In genomic region chr1:108663074-108663473, GRCh38 we compare ENCODE assay signal across 20 cellular contexts. TPM values are rescaled to one million over a fixed set of nuclear protein-coding genes. Genes with fewer than 3 reads are reported as not detected.
DNase-seq lines count a peak whose midpoint lies in the region; ATAC-seq and TF ChIP-seq lines count a peak whose summit lies in the region.
"Had no signal": no experiment of that assay in that cellular context is flagged by ENCODE, and none has a peak within 500 bp of the region (broad histone marks: within the 10 kb centered on the region; RNA-seq: fewer than 3 reads in every experiment).

No MANE protein-coding gene starts in this region.

- peaks cover 46% of the 10 kb centered on the region for H3K79me2 ChIP-seq in Loucy (ENCODE audit: insufficient read depth, low read length)

- peak overlapping the region in 1 of 2 donors; percentile 35 for H3K4me3 Mint-ChIP-seq in activated T-cell treated with anti-CD3 and anti-CD28 coated beads, Interleukin-2, amount 50 U/mL, for 72 hours
- H3K4me3 Mint-ChIP-seq in activated T-helper 17 cell treated with anti-CD3 and anti-CD28 coated beads, Interleukin-2, amount 50 U/mL, for 72 hours = peak overlapping the region; percentile 81
- peak overlapping the region in 8 of 10 donors; percentile 2 to 89 (median 45) for H3K4me3 Mint-ChIP-seq in naive thymus-derived CD4-positive, alpha-beta T cell
- no peak overlapping the region for H3K4me3 Mint-ChIP-seq in glutamatergic neuron (ENCODE audit: unreplicated experiment)
- H3K4me3 Mint-ChIP-seq: memory B cell had no signal

- no peak overlapping the region for H3K27ac ChIP-seq in naive thymus-derived CD4-positive, alpha-beta T cell (ENCODE audit: low read depth, low read length)
- H3K27ac ChIP-seq: adrenal gland, cardiac muscle cell had no signal

- H3K27me3 Mint-ChIP-seq in activated T-cell treated with anti-CD3 and anti-CD28 coated beads, Interleukin-2, amount 50 U/mL, for 72 hours (ENCODE audit: low read depth) = no peaks in the 10 kb centered on the region
- no peaks in the 10 kb centered on the region for H3K27me3 Mint-ChIP-seq in activated T-helper 17 cell treated with anti-CD3 and anti-CD28 coated beads, Interleukin-2, amount 50 U/mL, for 72 hours
- H3K27me3 Mint-ChIP-seq in naive thymus-derived CD4-positive, alpha-beta T cell = no peaks in the 10 kb centered on the region
- no peaks in the 10 kb centered on the region for H3K27me3 Mint-ChIP-seq in glutamatergic neuron (ENCODE audit: unreplicated experiment)
- H3K27me3 Mint-ChIP-seq: memory B cell had no signal

- H3K9me3 ChIP-seq in Loucy (ENCODE audit: insufficient read depth, low read depth, low read length) = no peaks in the 10 kb centered on the region
- no peaks in the 10 kb centered on the region for H3K9me3 ChIP-seq in naive thymus-derived CD4-positive, alpha-beta T cell (ENCODE audit: control insufficient read depth in 2 of 3, low read length in 3 of 3)
- H3K9me3 ChIP-seq: adrenal gland had no signal

- CTCF ChIA-PET in naive thymus-derived CD4-positive, alpha-beta T cell (lab: Charles Lee) = interaction anchor here (1.4 kb wide), 1 partner anchor 18 kb away, joined by 5 read pairs; no protein-coding TSS in a partner anchor

- H3K27ac Mint-ChIP-seq in activated T-cell treated with anti-CD3 and anti-CD28 coated beads, Interleukin-2, amount 50 U/mL, for 72 hours = peak overlapping the region; percentile 16
- peak overlapping the region; percentile 34 for H3K27ac Mint-ChIP-seq in activated T-helper 17 cell treated with anti-CD3 and anti-CD28 coated beads, Interleukin-2, amount 50 U/mL, for 72 hours
- H3K27ac Mint-ChIP-seq in naive thymus-derived CD4-positive, alpha-beta T cell = peak overlapping the region; percentile 4 to 97 (median 93)
- H3K27ac Mint-ChIP-seq in glutamatergic neuron (ENCODE audit: unreplicated experiment) = no peak overlapping the region
- H3K27ac Mint-ChIP-seq: memory B cell had no signal

- ATAC-seq in activated T-cell treated with anti-CD3 and anti-CD28 coated beads, Interleukin-2, amount 50 U/mL, for 72 hours (replicated peaks in 1 of 2) = no peak
- ATAC-seq in activated T-helper 17 cell treated with anti-CD3 and anti-CD28 coated beads, Interleukin-2, amount 50 U/mL, for 72 hours (replicated peaks) = no peak
- no peak for ATAC-seq in naive thymus-derived CD4-positive, alpha-beta T cell
- ATAC-seq in HG03139 (IDR thresholded peaks at IDR 0.05; ENCODE audit: unreplicated experiment) (no peak), HG02798 (IDR thresholded peaks at IDR 0.05; ENCODE audit: poor library complexity, unreplicated experiment) (no peak)
- ATAC-seq: esophagus mucosa, HCT116 had no signal

- peaks cover 35% of the 10 kb centered on the region for H3K4me1 Mint-ChIP-seq in activated T-cell treated with anti-CD3 and anti-CD28 coated beads, Interleukin-2, amount 50 U/mL, for 72 hours (ENCODE audit: low read depth)
- H3K4me1 Mint-ChIP-seq in activated T-helper 17 cell treated with anti-CD3 and anti-CD28 coated beads, Interleukin-2, amount 50 U/mL, for 72 hours = peaks cover 10% of the 10 kb centered on the region
- H3K4me1 Mint-ChIP-seq in naive thymus-derived CD4-positive, alpha-beta T cell = peaks cover 11 to 39% (median 31%) of the 10 kb centered on the region in 7 donors
- H3K4me1 Mint-ChIP-seq in glutamatergic neuron (ENCODE audit: low read depth, unreplicated experiment) = peaks cover 8% of the 10 kb centered on the region
- H3K4me1 Mint-ChIP-seq: memory B cell had no signal

- no peaks in the 10 kb centered on the region for H3K9me2 ChIP-seq in Loucy (replicated peaks; ENCODE audit: low read depth, low read length)

- H3K4me2 ChIP-seq in Loucy (ENCODE audit: low read depth, low read length, poor library complexity, severe bottlenecking) = peak overlapping the region; percentile 86

- peak overlapping the region; percentile 99 for H3K9ac ChIP-seq in Loucy (ENCODE audit: low read depth, low read length, poor library complexity, severe bottlenecking)

- H3K4me1 ChIP-seq in Loucy (ENCODE audit: insufficient read depth, low read length, poor library complexity, severe bottlenecking) = peaks cover 42% of the 10 kb centered on the region
- H3K4me1 ChIP-seq in naive thymus-derived CD4-positive, alpha-beta T cell (ENCODE audit: control insufficient read depth in 2 of 2, insufficient read depth in 2 of 2, low read length in 2 of 2) = peaks cover 7 to 9% of the 10 kb centered on the region in 2 donors

- H4K20me1 ChIP-seq in Loucy (ENCODE audit: insufficient read depth, low read length, poor library complexity, severe bottlenecking) = peaks cover 14% of the 10 kb centered on the region

- intact Hi-C loops in naive thymus-derived CD4-positive, alpha-beta T cell (cut with micrococcal nuclease) = no loop called here

- no peaks in the 10 kb centered on the region for H3K9me3 Mint-ChIP-seq in activated T-cell treated with anti-CD3 and anti-CD28 coated beads, Interleukin-2, amount 50 U/mL, for 72 hours
- no peaks in the 10 kb centered on the region for H3K9me3 Mint-ChIP-seq in activated T-helper 17 cell treated with anti-CD3 and anti-CD28 coated beads, Interleukin-2, amount 50 U/mL, for 72 hours
- no peaks in the 10 kb centered on the region for H3K9me3 Mint-ChIP-seq in naive thymus-derived CD4-positive, alpha-beta T cell
- H3K9me3 Mint-ChIP-seq in glutamatergic neuron (ENCODE audit: unreplicated experiment) = peaks cover 2% of the 10 kb centered on the region
- H3K9me3 Mint-ChIP-seq: memory B cell had no signal

- peaks cover 0 to 2% of the 10 kb centered on the region in 2 donors for H3K36me3 Mint-ChIP-seq in activated T-cell treated with anti-CD3 and anti-CD28 coated beads, Interleukin-2, amount 50 U/mL, for 72 hours (ENCODE audit: insufficient read depth in 2 of 2)
- H3K36me3 Mint-ChIP-seq in activated T-helper 17 cell treated with anti-CD3 and anti-CD28 coated beads, Interleukin-2, amount 50 U/mL, for 72 hours (ENCODE audit: low read depth) = no peaks in the 10 kb centered on the region
- H3K36me3 Mint-ChIP-seq in naive thymus-derived CD4-positive, alpha-beta T cell = peaks cover 0 to 5% (median 2%) of the 10 kb centered on the region in 5 donors
- peaks cover 4% of the 10 kb centered on the region for H3K36me3 Mint-ChIP-seq in glutamatergic neuron (ENCODE audit: unreplicated experiment)
- H3K36me3 Mint-ChIP-seq: memory B cell had no signal

- TF ChIP-seq CTCF in Loucy (conservative IDR thresholded peaks at IDR 0.05; ENCODE audit: low read length) (no peak), glutamatergic neuron (IDR thresholded peaks at IDR 0.05; ENCODE audit: partially characterized antibody, unreplicated experiment) (no peak)

- no peak for DNase-seq in activated T-cell treated with anti-CD3 and anti-CD28 coated beads, Interleukin-2, amount 50 U/mL, for 72 hours
- no peak for DNase-seq in activated T-cell treated with anti-CD3 and anti-CD28 coated beads, Interleukin-2, amount 50 U/mL, for 1 hour
- no peak for DNase-seq in naive thymus-derived CD4-positive, alpha-beta T cell
- no peak for DNase-seq in glutamatergic neuron
- DNase-seq: ACHN; activated CD4-positive, CD25-positive, alpha-beta regulatory T cell; adrenal gland; Karpas-422; kidney; NCI-H1105 treated with DMSO at 0.1 percent for 48 hours; retina had no signal

- POLR2A ChIA-PET in naive thymus-derived CD4-positive, alpha-beta T cell (lab: Charles Lee) = interaction anchor here (1.1 to 8.4 kb wide), 5 partner anchors 9 to 30 kb away, joined by 3 to 236 read pairs (median 40); partner anchors contain the start of gene PRPF38B

- H3K36me3 ChIP-seq in Loucy (ENCODE audit: insufficient read depth, low read length) = no peaks in the 10 kb centered on the region
- no peaks in the 10 kb centered on the region for H3K36me3 ChIP-seq in naive thymus-derived CD4-positive, alpha-beta T cell (ENCODE audit: control insufficient read depth in 2 of 3, insufficient read depth in 3 of 3, low read length in 3 of 3)
- H3K36me3 ChIP-seq: adrenal gland, cardiac muscle cell had no signal

- no peaks in the 10 kb centered on the region for H3K27me3 ChIP-seq in Loucy (ENCODE audit: insufficient read depth, low read length, poor library complexity, severe bottlenecking)
- no peaks in the 10 kb centered on the region for H3K27me3 ChIP-seq in naive thymus-derived CD4-positive, alpha-beta T cell (ENCODE audit: control insufficient read depth in 2 of 2, insufficient read depth in 2 of 2, low read length in 2 of 2)
- H3K27me3 ChIP-seq: adrenal gland had no signal

- H3F3A ChIP-seq in Loucy (ENCODE audit: low read depth) = peaks cover 2% of the 10 kb centered on the region; the same call in 1 of the 2 replicates

- H2AFZ ChIP-seq in Loucy (ENCODE audit: low read length) = no peak overlapping the region

- H3K4me3 ChIP-seq in Loucy (ENCODE audit: low read length, poor library complexity, severe bottlenecking) = peak overlapping the region; percentile 87
- no peak overlapping the region for H3K4me3 ChIP-seq in naive thymus-derived CD4-positive, alpha-beta T cell (ENCODE audit: low read length)
- H3K4me3 ChIP-seq: adrenal gland, cardiac muscle cell had no signal

RNA-seq across cellular contexts. Expression of gene HENMT1, which starts 2.2 kb away (rescaled TPM):
- 10 to 100 TPM; 21.1 to 25.1 TPM for total RNA-seq in activated T-cell treated with anti-CD3 and anti-CD28 coated beads, Interleukin-2, amount 50 U/mL, for 72 hours
- total RNA-seq in activated T-helper 17 cell treated with anti-CD3 and anti-CD28 coated beads, Interleukin-2, amount 50 U/mL, for 72 hours = 10 to 100 TPM; 17.5 to 21.6 TPM
- 10 to 100 TPM in 4 of 5 experiments, 1 to 10 TPM in 1; 5.8 to 17.3 (median 13.5) TPM for total RNA-seq in naive thymus-derived CD4-positive, alpha-beta T cell
- polyA plus RNA-seq in naive thymus-derived CD4-positive, alpha-beta T cell = 10 to 100 TPM; 16.5 to 22.2 TPM
- total RNA-seq in glutamatergic neuron (ENCODE audit: unreplicated experiment) = 15.9 TPM

RNA-seq across cellular contexts. Expression of gene PRPF38B, which starts 29.0 kb away (rescaled TPM):
- total RNA-seq in activated T-cell treated with anti-CD3 and anti-CD28 coated beads, Interleukin-2, amount 50 U/mL, for 72 hours = 10 to 100 TPM; 86.3 to 87.4 TPM
- 10 to 100 TPM; 70.3 to 70.6 TPM for total RNA-seq in activated T-helper 17 cell treated with anti-CD3 and anti-CD28 coated beads, Interleukin-2, amount 50 U/mL, for 72 hours
- total RNA-seq in naive thymus-derived CD4-positive, alpha-beta T cell = 100 to 1,000 TPM in 4 of 5 experiments, 10 to 100 TPM in 1; 85.5 to 136 (median 118) TPM
- 10 to 100 TPM; 21.6 to 22.2 TPM for polyA plus RNA-seq in naive thymus-derived CD4-positive, alpha-beta T cell
- 52.2 TPM for total RNA-seq in glutamatergic neuron (ENCODE audit: unreplicated experiment)

RNA-seq across cellular contexts. Expression of gene FNDC7, which starts 49.6 kb away (rescaled TPM):
- total RNA-seq in activated T-cell treated with anti-CD3 and anti-CD28 coated beads, Interleukin-2, amount 50 U/mL, for 72 hours = under 1 TPM; 0.14 to 0.26 TPM
- under 1 TPM in 1 of 2 donors, not detected in 1; 0.19 TPM for total RNA-seq in activated T-helper 17 cell treated with anti-CD3 and anti-CD28 coated beads, Interleukin-2, amount 50 U/mL, for 72 hours
- under 1 TPM in 2 of 5 experiments, not detected in 3; 0.13 to 0.22 TPM for total RNA-seq in naive thymus-derived CD4-positive, alpha-beta T cell
- not detected for polyA plus RNA-seq in naive thymus-derived CD4-positive, alpha-beta T cell
- not detected for total RNA-seq in glutamatergic neuron (ENCODE audit: unreplicated experiment)
- total RNA-seq: cardiac muscle cell, esophagus mucosa, HT-29, kidney had no signal
- polyA plus RNA-seq: cardiac muscle cell had no signal
